In genomic region chr14:91230363-91231035, GRCh38 we compare ENCODE assay signal across 9 cellular contexts. TPM values are rescaled to one million over a fixed set of nuclear protein-coding genes. Genes with fewer than 3 reads are reported as not detected.
DNase-seq lines count a peak whose midpoint lies in the region; ATAC-seq, FAIRE-seq and TF ChIP-seq lines count a peak whose summit lies in the region.
"Had no signal": no experiment of that assay in that cellular context is flagged by ENCODE, and none has a peak within 500 bp of the region (broad histone marks: within the 10 kb centered on the region; RNA-seq: fewer than 3 reads in every experiment).

No MANE protein-coding gene starts in this region.

- no peak for ATAC-seq in HG03097 (IDR thresholded peaks at IDR 0.05; ENCODE audit: low FRiP score, unreplicated experiment)

- H3K9ac ChIP-seq in astrocyte (ENCODE audit: low read length), result no peak overlapping the region

- H3K36me3 Mint-ChIP-seq in astrocyte (ENCODE audit: low read depth, unreplicated experiment), result peaks cover 7% of the 10 kb centered on the region

- no peak for TF ChIP-seq CTCF in NB4 (IDR thresholded peaks at IDR 0.05; ENCODE audit: low read depth, low read length)
- TF ChIP-seq CTCF in astrocyte (IDR thresholded peaks at IDR 0.05; ENCODE audit: insufficient read depth, low read depth, low read length), result no peak
- TF ChIP-seq CTCF in osteoblast (IDR thresholded peaks at IDR 0.05; ENCODE audit: extremely low read depth, low read depth, low read length), result no peak

- H4K20me1 ChIP-seq in astrocyte (ENCODE audit: insufficient read depth, low read length) (no peaks in the 10 kb centered on the region), osteoblast (ENCODE audit: insufficient read depth, low read length) (no peaks in the 10 kb centered on the region)

- H3K79me2 ChIP-seq in astrocyte (ENCODE audit: insufficient read depth, low read length), result no peaks in the 10 kb centered on the region
- no peaks in the 10 kb centered on the region for H3K79me2 ChIP-seq in osteoblast (ENCODE audit: insufficient read depth, low read length)

- in situ Hi-C loops in HAP-1 (cut with MboI; ENCODE audit: low sequenced_read_pairs), result no loop called here

- peaks cover 3% of the 10 kb centered on the region for H3K27me3 Mint-ChIP-seq in astrocyte (ENCODE audit: low read depth, unreplicated experiment)

- H3K27me3 ChIP-seq in astrocyte (ENCODE audit: insufficient read depth, low read length) (no peaks in the 10 kb centered on the region), osteoblast (ENCODE audit: insufficient read depth, low read length) (no peaks in the 10 kb centered on the region), HAP-1 (ENCODE audit: low read depth) (no peaks in the 10 kb centered on the region)

- FAIRE-seq in astrocyte (lab: Jason Lieb, UNC), result peak; percentile 75

- H3K9me3 ChIP-seq in astrocyte (ENCODE audit: insufficient read depth, low read depth, low read length), result no peaks in the 10 kb centered on the region
- H3K9me3 ChIP-seq in osteoblast (ENCODE audit: low read depth, low read length), result no peaks in the 10 kb centered on the region
- no peaks in the 10 kb centered on the region for H3K9me3 ChIP-seq in HAP-1

- no peak for TF ChIP-seq POLR2A in NB4 (IDR thresholded peaks at IDR 0.05; ENCODE audit: extremely low read depth, insufficient read length)

- H3K27ac Mint-ChIP-seq in astrocyte (ENCODE audit: unreplicated experiment), result peak overlapping the region; percentile 6

- peak overlapping the region; percentile 50 for H3K27ac ChIP-seq in astrocyte (ENCODE audit: low read depth, low read length)
- H3K27ac ChIP-seq in osteoblast (ENCODE audit: low read depth, low read length), result peak overlapping the region; percentile 74
- H3K27ac ChIP-seq: 22Rv1 had no signal

- H3K4me1 ChIP-seq in astrocyte (ENCODE audit: insufficient read depth, low read length) (peaks cover 30% of the 10 kb centered on the region), osteoblast (ENCODE audit: insufficient read depth, low read length) (peaks cover 40% of the 10 kb centered on the region), HAP-1 (no peaks in the 10 kb centered on the region)

- DNase-seq in DMS 273 (lab: John Stamatoyannopoulos, UW; ENCODE audit: unreplicated experiment) (peak; percentile 57), DMS 273 treated with DMSO at 0.1 percent for 48 hours (lab: John Stamatoyannopoulos, UW) (no peak), NB4 (ENCODE audit: low read depth) (peak; percentile 38), astrocyte (ENCODE audit: low read depth) (peak; percentile 38), osteoblast (ENCODE audit: insufficient read length, low spot score, missing footprints) (peak; percentile 95), germinal center (ENCODE audit: low spot score) (no peak), HAP-1 (ENCODE audit: low spot score in 2 of 2) (no peak)

- H3K36me3 ChIP-seq in astrocyte (ENCODE audit: insufficient read depth, low read length), result no peaks in the 10 kb centered on the region
- peaks cover 15% of the 10 kb centered on the region for H3K36me3 ChIP-seq in osteoblast (ENCODE audit: insufficient read depth, low read length)
- no peaks in the 10 kb centered on the region for H3K36me3 ChIP-seq in HAP-1 (replicated peaks)

- H3K4me1 Mint-ChIP-seq in astrocyte (ENCODE audit: low read depth, unreplicated experiment), result peaks cover 23% of the 10 kb centered on the region

- H2AFZ ChIP-seq in astrocyte (ENCODE audit: low read depth, low read length) (peak overlapping the region; percentile 40), osteoblast (ENCODE audit: low read length) (peak overlapping the region; percentile 82)

- H3K9me3 Mint-ChIP-seq in astrocyte (ENCODE audit: unreplicated experiment), result peaks cover 6% of the 10 kb centered on the region

- peak overlapping the region; percentile 62 for H3K4me2 ChIP-seq in astrocyte (ENCODE audit: low read length)
- H3K4me2 ChIP-seq in osteoblast (ENCODE audit: insufficient read depth, low read length), result peak overlapping the region; percentile 69

- H3K4me3 ChIP-seq in NB4 (ENCODE audit: low read depth, low read length), result no peak overlapping the region
- peak overlapping the region; percentile 37 for H3K4me3 ChIP-seq in astrocyte (ENCODE audit: insufficient read depth, low read depth, low read length)
- peak overlapping the region; percentile 59 for H3K4me3 ChIP-seq in osteoblast (ENCODE audit: insufficient read depth, low read length)
- no peak overlapping the region for H3K4me3 ChIP-seq in HAP-1

- no peak overlapping the region for H3K4me3 Mint-ChIP-seq in astrocyte (ENCODE audit: unreplicated experiment)

RNA-seq across cellular contexts. Expression of gene GPR68, which starts 14.0 kb away (rescaled TPM):
- 0.38 and 0.50 TPM in 2 replicates for total RNA-seq in astrocyte
- 8.0 and 8.5 TPM in 2 replicates for total RNA-seq in osteoblast

Comparison
In these comparisons a context has a peak if more than half of its experiments do, and no peak if none do; other contexts are left out.
1. DNase-seq: peak in DMS 273 (single experiment), NB4 (single experiment), astrocyte (single experiment) and osteoblast (single experiment); none in DMS 273 treated with DMSO at 0.1 percent for 48 hours (single experiment), germinal center (single experiment) and HAP-1 (0 of 2).
2. H3K4me3 ChIP-seq: peak in astrocyte (single experiment) and osteoblast (single experiment); none in NB4 (single experiment) and HAP-1 (single experiment).